Comparison of ENCODE assay signal across 10 cellular contexts in the genomic region with DNA sequence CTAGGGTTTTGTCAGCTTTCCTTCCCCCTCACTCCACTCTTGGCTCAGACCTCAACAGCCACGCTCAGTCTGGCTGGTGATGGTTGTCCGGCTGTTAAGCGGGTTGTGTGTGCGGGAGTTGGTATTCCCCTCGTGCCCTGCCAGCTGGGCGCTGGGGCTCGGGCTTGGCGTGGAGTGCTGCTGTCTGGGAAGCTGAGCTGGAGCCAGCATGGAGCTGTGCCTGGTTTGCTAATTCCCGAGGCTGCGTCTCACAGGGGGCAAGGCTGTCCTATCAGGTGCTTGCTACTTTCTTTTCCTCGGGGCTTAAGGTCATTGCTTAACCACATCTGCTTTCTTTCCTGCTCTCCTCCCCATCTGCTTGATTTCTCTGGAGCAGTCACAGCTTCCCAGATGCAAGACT. TPM values are rescaled to one million over a fixed set of nuclear protein-coding genes. Genes with fewer than 3 reads are reported as not detected.
DNase-seq lines count a peak whose midpoint lies in the region; ATAC-seq and TF ChIP-seq lines count a peak whose summit lies in the region.
"Had no signal": no experiment of that assay in that cellular context is flagged by ENCODE, and none has a peak within 500 bp of the region (broad histone marks: within the 10 kb centered on the region; RNA-seq: fewer than 3 reads in every experiment).

No MANE protein-coding gene starts in this region.

- TF ChIP-seq CTCF in RWPE1 (conservative IDR thresholded peaks at IDR 0.05; ENCODE audit: low read depth) (no peak), omental fat pad (IDR thresholded peaks at IDR 0.05) (no peak)

- DNase-seq in AG20443 (ENCODE audit: low spot score) = peak; percentile 52
- DNase-seq in RWPE1 (ENCODE audit: low spot score) = no peak
- DNase-seq in globus pallidus (ENCODE audit: low spot score) = peak; percentile 68
- no peak for DNase-seq in omental fat pad (ENCODE audit: low spot score)
- DNase-seq in HuH-7 (ENCODE audit: low spot score) = no peak
- no peak for DNase-seq in DMS153 treated with DMSO at 0.1 percent for 48 hours (lab: John Stamatoyannopoulos, UW; ENCODE audit: unreplicated experiment)
- DNase-seq in HCEC 1CT = no peak
- DNase-seq: activated naive CD8-positive, alpha-beta T cell treated with anti-CD3 and anti-CD28 coated beads, Interleukin-2, amount 50 U/mL, for 24 hours; CD4-positive, alpha-beta memory T cell had no signal

- POLR2A ChIA-PET in RWPE1 (lab: Yijun Ruan, JAX; ENCODE audit: low non-redundant PET) = no interaction called here

- peak; percentile 70 for ATAC-seq in omental fat pad (ENCODE audit: low FRiP score)
- ATAC-seq in GM18858 (IDR thresholded peaks at IDR 0.05; ENCODE audit: unreplicated experiment) = no peak
- ATAC-seq: activated naive CD8-positive, alpha-beta T cell treated with anti-CD3 and anti-CD28 coated beads, Interleukin-2, amount 50 U/mL, for 24 hours had no signal

- CTCF ChIA-PET in RWPE1 (lab: Yijun Ruan, JAX) = no interaction called here

- H3K27ac ChIP-seq in RWPE1 = peak overlapping the region; percentile 34

RNA-seq across cellular contexts. Expression of a gene that starts 29.9 kb away (rescaled TPM):
- total RNA-seq in omental fat pad = 10 to 100 TPM; 12.0 to 21.0 (median 15.8) TPM

Comparison
In these comparisons a context has a peak if more than half of its experiments do, and no peak if none do; other contexts are left out.
1. DNase-seq: peak in AG20443 (single experiment) and globus pallidus (single experiment); none in RWPE1 (single experiment), omental fat pad (single experiment), HuH-7 (single experiment), DMS153 treated with DMSO at 0.1 percent for 48 hours (single experiment) and HCEC 1CT (single experiment).